Comparison of ENCODE assay signal across 22 cellular contexts in genomic region chr3:194342861-194343560, GRCh38. TPM values are rescaled to one million over a fixed set of nuclear protein-coding genes. Genes with fewer than 3 reads are reported as not detected.
"Had no signal": no experiment of that assay in that cellular context is flagged by ENCODE, and none has a peak within 500 bp of the region (broad histone marks: within the 10 kb centered on the region; RNA-seq: fewer than 3 reads in every experiment).

No MANE protein-coding gene starts in this region.

- H3K9me3 ChIP-seq: colonic mucosa, MG63, SJCRH30 had no signal

- H3K27ac ChIP-seq: cardiac muscle cell, colonic mucosa, SJCRH30, SK-N-MC had no signal

- H3K4me3 ChIP-seq: cardiac muscle cell, colonic mucosa, MG63, SJCRH30, SK-N-MC had no signal

- H3K36me3 ChIP-seq: cardiac muscle cell, colonic mucosa, MG63, SJCRH30 had no signal

- H3K27me3 ChIP-seq: colonic mucosa, MG63, SJCRH30 had no signal

- DNase-seq: amniotic stem cell, NCI-H1048, NCI-H1436 treated with DMSO at 0.1 percent for 48 hours, NCI-H524 treated with DMSO at 0.1 percent for 48 hours, T1000 had no signal

- H3K4me1 ChIP-seq: colonic mucosa had no signal

RNA-seq across cellular contexts. Expression of gene CPN2, which starts 8.1 kb away (rescaled TPM):
- total RNA-seq: activated CD4-positive, alpha-beta T cell treated with anti-CD3 and anti-CD28 coated beads for 36 hours; activated CD4-positive, alpha-beta T cell treated with anti-CD3 and anti-CD28 coated beads, Interleukin-2, amount 10 ng/mL, durations not matched to agents 7 days and 5 days; activated CD8-positive, alpha-beta T cell treated with anti-CD3 and anti-CD28 coated beads, Interleukin-2, amount 10 ng/mL, durations not matched to agents 7 days and 5 days; activated naive CD4-positive, alpha-beta T cell treated with anti-CD3 and anti-CD28 coated beads for 36 hours; activated naive CD4-positive, alpha-beta T cell treated with anti-CD3 and anti-CD28 coated beads, Interleukin-2, amount 50 U/mL, for 72 hours; activated T-helper 1 cell treated with anti-CD3 and anti-CD28 coated beads, Interleukin-12 subunit alpha, Interleukin-12 subunit beta, Interleukin-2, Interleukin-4 antibody, amounts not matched to agents 30 ng/mL and 10 ng/mL and 1 ng/mL, durations not matched to agents 14 hours and 24 hours and 36 hours; aorta; chondrocyte; NCI-H460; RPMI7951; SJCRH30; T-helper 1 cell treated with Interleukin-12 subunit alpha and Interleukin-12 subunit beta and Interleukin-4 antibody, amounts not matched to agents 30 ng/mL and 1 ng/mL, for 36 hours; T-helper 2 cell treated with Interferon-gamma antibody and Interleukin-4, amounts not matched to agents 100 ng/mL and 5 ng/mL, for 36 hours had no signal
- polyA plus RNA-seq: aorta had no signal

RNA-seq across cellular contexts. Expression of gene LRRC15, which starts 26.5 kb away (rescaled TPM):
- total RNA-seq: activated CD4-positive, alpha-beta T cell treated with anti-CD3 and anti-CD28 coated beads, Interleukin-2, amount 10 ng/mL, durations not matched to agents 7 days and 5 days; activated CD8-positive, alpha-beta T cell treated with anti-CD3 and anti-CD28 coated beads, Interleukin-2, amount 10 ng/mL, durations not matched to agents 7 days and 5 days; activated naive CD4-positive, alpha-beta T cell treated with anti-CD3 and anti-CD28 coated beads for 36 hours; activated naive CD4-positive, alpha-beta T cell treated with anti-CD3 and anti-CD28 coated beads, Interleukin-2, amount 50 U/mL, for 72 hours; activated T-helper 1 cell treated with anti-CD3 and anti-CD28 coated beads, Interleukin-12 subunit alpha, Interleukin-12 subunit beta, Interleukin-2, Interleukin-4 antibody, amounts not matched to agents 30 ng/mL and 10 ng/mL and 1 ng/mL, durations not matched to agents 14 hours and 24 hours and 36 hours; NCI-H460; T-helper 1 cell treated with Interleukin-12 subunit alpha and Interleukin-12 subunit beta and Interleukin-4 antibody, amounts not matched to agents 30 ng/mL and 1 ng/mL, for 36 hours; T-helper 2 cell treated with Interferon-gamma antibody and Interleukin-4, amounts not matched to agents 100 ng/mL and 5 ng/mL, for 36 hours had no signal
- polyA plus RNA-seq: aorta, cardiac muscle cell had no signal

RNA-seq across cellular contexts. Expression of gene GP5, which starts 56.1 kb away (rescaled TPM):
- total RNA-seq: chondrocyte, NCI-H460, RPMI7951, SJCRH30 had no signal
- polyA plus RNA-seq: cardiac muscle cell had no signal
